In the genomic region with DNA sequence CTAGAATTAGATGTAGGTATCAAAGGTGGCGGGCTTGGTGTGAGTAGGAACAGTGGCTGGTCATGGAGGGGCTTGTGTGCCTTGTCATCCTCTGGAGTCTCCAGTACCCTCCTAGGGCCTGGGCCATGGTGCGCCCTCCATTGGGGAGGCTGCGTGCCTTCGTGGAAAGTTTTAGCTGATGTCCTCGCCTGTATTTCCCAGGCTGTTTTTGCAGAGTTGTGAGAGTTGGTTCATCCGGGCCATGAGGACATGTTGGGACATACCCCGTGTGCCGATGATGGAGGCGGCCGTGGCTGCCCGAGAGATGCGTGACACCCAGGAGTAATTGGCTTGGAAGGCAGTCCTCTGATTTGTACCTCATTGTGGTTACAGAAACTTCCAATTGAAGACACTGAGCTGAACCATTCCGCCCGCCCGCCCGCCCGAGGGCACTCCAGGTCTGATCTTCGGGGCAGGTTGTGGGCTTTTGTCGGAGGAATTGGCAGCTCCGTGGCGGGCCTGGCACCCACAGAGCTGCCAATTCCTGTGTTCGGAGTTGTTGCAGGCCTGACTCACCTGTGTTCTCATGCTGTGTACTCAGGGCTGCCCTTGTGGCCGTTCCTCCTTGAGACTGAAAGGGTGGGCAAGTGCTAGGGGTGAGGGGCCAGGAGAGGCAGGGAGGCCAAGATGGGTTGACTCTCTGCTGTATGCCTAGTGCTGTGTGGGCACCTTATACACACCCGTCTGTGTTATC, we compare ENCODE assay signal across 2 cellular contexts. TPM values are rescaled to one million over a fixed set of nuclear protein-coding genes. Genes with fewer than 3 reads are reported as not detected.
"Had no signal": no experiment of that assay in that cellular context is flagged by ENCODE, and none has a peak within 500 bp of the region (broad histone marks: within the 10 kb centered on the region; RNA-seq: fewer than 3 reads in every experiment).

No MANE protein-coding gene starts in this region.

RNA-seq across cellular contexts. Expression of gene UPK3B, which starts 33.4 kb away (rescaled TPM):
- total RNA-seq: RPMI7951, SK-MEL-5 had no signal
